Comparison of ENCODE assay signal across 8 cellular contexts in genomic region chr4:177047070-177047850, GRCh38.
DNase-seq lines count a peak whose midpoint lies in the region; ATAC-seq lines count a peak whose summit lies in the region.

No MANE protein-coding gene starts in this region.

- H3K27me3 Mint-ChIP-seq in activated CD4-positive, alpha-beta T cell treated with anti-CD3 and anti-CD28 coated beads for 36 hours, result peaks cover 10% of the 10 kb centered on the region
- H3K27me3 Mint-ChIP-seq in stimulated activated naive B cell treated with anti-CD40 and anti-IgM and Interleukin-4, amounts not matched to agents 10 μg/mL and 1 μg/mL and 100 μg/mL, for 72 hours, result peaks cover 0 to 4% of the 10 kb centered on the region in 2 donors

- H3K4me3 Mint-ChIP-seq in activated CD4-positive, alpha-beta T cell treated with anti-CD3 and anti-CD28 coated beads for 36 hours, result no peak overlapping the region
- H3K4me3 Mint-ChIP-seq in stimulated activated naive B cell treated with anti-CD40 and anti-IgM and Interleukin-4, amounts not matched to agents 10 μg/mL and 1 μg/mL and 100 μg/mL, for 72 hours, result no peak overlapping the region

- no peaks in the 10 kb centered on the region for H3K36me3 Mint-ChIP-seq in activated CD4-positive, alpha-beta T cell treated with anti-CD3 and anti-CD28 coated beads for 36 hours (ENCODE audit: low read depth)
- no peaks in the 10 kb centered on the region for H3K36me3 Mint-ChIP-seq in stimulated activated naive B cell treated with anti-CD40 and anti-IgM and Interleukin-4, amounts not matched to agents 10 μg/mL and 1 μg/mL and 100 μg/mL, for 72 hours

- H3K27ac Mint-ChIP-seq in activated CD4-positive, alpha-beta T cell treated with anti-CD3 and anti-CD28 coated beads for 36 hours, result no peak overlapping the region
- no peak overlapping the region for H3K27ac Mint-ChIP-seq in stimulated activated naive B cell treated with anti-CD40 and anti-IgM and Interleukin-4, amounts not matched to agents 10 μg/mL and 1 μg/mL and 100 μg/mL, for 72 hours

- CTCF ChIA-PET in activated CD4-positive, alpha-beta T cell treated with anti-CD3 and anti-CD28 coated beads for 36 hours (lab: Charles Lee), result interaction anchor here (0.5 to 2.7 kb wide), 18 partner anchors 9 to 707 kb away, joined by 3 to 19 read pairs (median 4); no protein-coding TSS in a partner anchor

- H3K9me3 Mint-ChIP-seq in activated CD4-positive, alpha-beta T cell treated with anti-CD3 and anti-CD28 coated beads for 36 hours (ENCODE audit: low read depth), result no peaks in the 10 kb centered on the region
- H3K9me3 Mint-ChIP-seq in stimulated activated naive B cell treated with anti-CD40 and anti-IgM and Interleukin-4, amounts not matched to agents 10 μg/mL and 1 μg/mL and 100 μg/mL, for 72 hours, result no peaks in the 10 kb centered on the region

- POLR2A ChIA-PET in activated CD4-positive, alpha-beta T cell treated with anti-CD3 and anti-CD28 coated beads for 36 hours (lab: Charles Lee), result no interaction called here

- DNase-seq in AML-193 (lab: John Stamatoyannopoulos, UW) (peak; percentile 56 to 65), NCI-H1694 (lab: John Stamatoyannopoulos, UW) (peak; percentile 1), ecto neural progenitor cell (ENCODE audit: low spot score) (peak; percentile 66), midbrain (lab: John Stamatoyannopoulos, UW) (peak; percentile 57)
- peak; percentile 79 for DNase-seq in activated CD4-positive, alpha-beta T cell treated with anti-CD3 and anti-CD28 coated beads for 36 hours
- peak; percentile 11 for DNase-seq in stimulated activated naive B cell treated with anti-CD40 and anti-IgM and Interleukin-4, amounts not matched to agents 10 μg/mL and 1 μg/mL and 100 μg/mL, for 72 hours

- intact Hi-C loops in activated CD4-positive, alpha-beta T cell treated with anti-CD3 and anti-CD28 coated beads for 36 hours (cut with DNase I, micrococcal nuclease), result loop anchor here (1.0 to 5.0 kb wide), 3 partner anchors 256 to 670 kb away; no protein-coding TSS in a partner anchor

- ATAC-seq in GM18517 (IDR thresholded peaks at IDR 0.05; ENCODE audit: unreplicated experiment), result peak; percentile 87
- peak; percentile 82 for ATAC-seq in HG02970 (IDR thresholded peaks at IDR 0.05; ENCODE audit: low FRiP score, unreplicated experiment)
- ATAC-seq in activated CD4-positive, alpha-beta T cell treated with anti-CD3 and anti-CD28 coated beads for 36 hours, result peak; percentile 87
- ATAC-seq in stimulated activated naive B cell treated with anti-CD40 and anti-IgM and Interleukin-4, amounts not matched to agents 10 μg/mL and 1 μg/mL and 100 μg/mL, for 72 hours (replicated peaks), result peak; percentile 84 to 85

- no peaks in the 10 kb centered on the region for H3K4me1 Mint-ChIP-seq in activated CD4-positive, alpha-beta T cell treated with anti-CD3 and anti-CD28 coated beads for 36 hours
- no peaks in the 10 kb centered on the region for H3K4me1 Mint-ChIP-seq in stimulated activated naive B cell treated with anti-CD40 and anti-IgM and Interleukin-4, amounts not matched to agents 10 μg/mL and 1 μg/mL and 100 μg/mL, for 72 hours

Comparison
In these comparisons a context has a peak if more than half of its experiments do, and no peak if none do; other contexts are left out.
1. Peak in every context shown above with its lines: DNase-seq and ATAC-seq.
2. DNase-seq: peak in every context shown above with its lines; median percentile 79 in activated CD4-positive, alpha-beta T cell treated with anti-CD3 and anti-CD28 coated beads for 36 hours; 66 in ecto neural progenitor cell; 60 in AML-193; 57 in midbrain; 11 in stimulated activated naive B cell treated with anti-CD40 and anti-IgM and Interleukin-4, amounts not matched to agents 10 μg/mL and 1 μg/mL and 100 μg/mL, for 72 hours; 1 in NCI-H1694.